ENCODE assay signal across 1 cellular context in genomic region chr12:27780612-27781408, GRCh38.
A peak's percentile ranks its signal among the peaks of the same experiment; 100 is the strongest.
TF ChIP-seq lines count a peak whose summit lies in the region.

No MANE protein-coding gene starts in this region.

TF ChIP-seq in K562, 482 proteins besides CTCF, POLR2A, EP300 and RAD21 (continues in another document):
- TF ChIP-seq ERF (CRISPR knock-in tag; IDR thresholded peaks at IDR 0.05) = no peak
- TF ChIP-seq ZNF75A (CRISPR knock-in tag; IDR thresholded peaks at IDR 0.05) = no peak
- no peak for TF ChIP-seq MYC (IDR thresholded peaks at IDR 0.05; ENCODE audit: low read depth, low read length)
- peak; percentile 65; the same call in 1 of the 2 replicates for TF ChIP-seq MYC (CRISPR knock-in tag; IDR thresholded peaks at IDR 0.05; ENCODE audit: borderline replicate concordance, low read depth)
- TF ChIP-seq BCOR (IDR thresholded peaks at IDR 0.05) = no peak
- 0 out of 2 replicates have a peak, but pooled peaks have one; percentile 67 for TF ChIP-seq FOXP1 (CRISPR knock-in tag; IDR thresholded peaks at IDR 0.05)
- TF ChIP-seq ARID4B (CRISPR knock-in tag; IDR thresholded peaks at IDR 0.05) = peak; percentile 29; the same call in 1 of the 2 replicates
- TF ChIP-seq ZBTB1 (CRISPR knock-in tag; IDR thresholded peaks at IDR 0.05; ENCODE audit: borderline replicate concordance, low read depth) = peak; percentile 51; the same call in 1 of the 2 replicates
- no peak for TF ChIP-seq MCM7 (IDR thresholded peaks at IDR 0.05)
- TF ChIP-seq NKRF (IDR thresholded peaks at IDR 0.05; ENCODE audit: borderline replicate concordance) = no peak
- no peak for TF ChIP-seq HINFP (tag; conservative IDR thresholded peaks at IDR 0.05; ENCODE audit: low read depth)
- TF ChIP-seq CREB1 (IDR thresholded peaks at IDR 0.05) = no peak
- TF ChIP-seq CREB1 (CRISPR knock-in tag; IDR thresholded peaks at IDR 0.05) = peak; percentile 39; the same call in 1 of the 2 replicates
- peak; percentile 74 for TF ChIP-seq MAX (CRISPR knock-in tag; IDR thresholded peaks at IDR 0.05)
- no peak for TF ChIP-seq ILK (tag; IDR thresholded peaks at IDR 0.05; ENCODE audit: borderline replicate concordance, low read depth)
- 0 out of 2 replicates have a peak, but pooled peaks have one; percentile 34 for TF ChIP-seq MBD2 (IDR thresholded peaks at IDR 0.05; ENCODE audit: borderline replicate concordance, low read depth)
- TF ChIP-seq AFF4 (CRISPR knock-in tag; IDR thresholded peaks at IDR 0.05) = peak; percentile 30; the same call in 1 of the 2 replicates
- peak; percentile 45; the same call in 1 of the 2 replicates for TF ChIP-seq SP1 (CRISPR knock-in tag; IDR thresholded peaks at IDR 0.05)
- TF ChIP-seq MGA (IDR thresholded peaks at IDR 0.05) = peak; percentile 64
- peak; percentile 58 to 70 for TF ChIP-seq NRF1 (conservative IDR thresholded peaks at IDR 0.05 in 1 of 2, IDR thresholded peaks at IDR 0.05 in 1 of 2)
- no peak for TF ChIP-seq PML (IDR thresholded peaks at IDR 0.05; ENCODE audit: low read length)
- no peak for TF ChIP-seq ZNF764 (CRISPR knock-in tag; IDR thresholded peaks at IDR 0.05; ENCODE audit: low read depth)
- 0 out of 2 replicates have a peak, but pooled peaks have one; percentile 12 for TF ChIP-seq PRMT5 (CRISPR knock-in tag; IDR thresholded peaks at IDR 0.05)
- no peak for TF ChIP-seq CREB5 (CRISPR knock-in tag; IDR thresholded peaks at IDR 0.05)
- no peak for TF ChIP-seq ELF4 (CRISPR knock-in tag; IDR thresholded peaks at IDR 0.05)
- no peak for TF ChIP-seq ZFPM2 (CRISPR knock-in tag; IDR thresholded peaks at IDR 0.05)
- 0 out of 2 replicates have a peak, but pooled peaks have one; percentile 16 for TF ChIP-seq USF1 (CRISPR knock-in tag; IDR thresholded peaks at IDR 0.05)
